Comparison of ENCODE assay signal across 39 cellular contexts in the genomic region with DNA sequence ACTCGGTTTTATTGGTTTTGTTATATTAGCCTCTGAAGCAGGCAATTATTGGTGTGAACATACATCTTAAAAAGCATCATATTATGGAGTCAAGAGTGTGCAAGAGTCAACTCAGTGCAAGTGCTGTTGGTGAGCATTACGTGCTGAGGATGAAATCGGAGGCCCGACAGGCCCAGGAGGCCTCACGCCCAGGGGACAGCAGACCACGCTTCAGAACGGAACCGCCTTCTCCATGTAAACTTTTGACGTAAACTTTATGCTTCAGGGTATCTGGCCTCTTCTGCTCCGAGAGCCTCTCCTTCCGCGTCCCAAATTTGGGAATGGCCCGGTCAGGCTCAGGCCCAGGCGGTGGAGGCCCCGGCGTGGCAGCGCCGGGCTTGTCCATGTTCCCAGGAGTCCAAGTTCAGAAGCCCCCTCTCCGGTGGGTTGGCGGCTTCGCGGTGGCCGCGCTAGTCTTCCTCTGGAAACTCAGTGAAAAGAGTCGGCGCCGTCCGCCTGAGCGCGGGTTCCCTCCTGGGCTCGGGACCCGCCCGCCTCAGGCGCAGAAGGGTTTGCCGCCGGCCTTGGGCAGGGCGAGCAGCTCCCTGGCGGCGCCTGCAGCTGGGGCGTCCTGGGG. TPM values are rescaled to one million over a fixed set of nuclear protein-coding genes. Genes with fewer than 3 reads are reported as not detected.
DNase-seq lines count a peak whose midpoint lies in the region; ATAC-seq, FAIRE-seq and TF ChIP-seq lines count a peak whose summit lies in the region.
"Had no signal": no experiment of that assay in that cellular context is flagged by ENCODE, and none has a peak within 500 bp of the region (broad histone marks: within the 10 kb centered on the region; RNA-seq: fewer than 3 reads in every experiment).

No MANE protein-coding gene starts in this region.

- H3K4me3 Mint-ChIP-seq in activated CD4-positive, alpha-beta T cell treated with anti-CD3 and anti-CD28 coated beads, Interleukin-2, amount 10 ng/mL, durations not matched to agents 24 days and 14 days = no peak overlapping the region
- no peak overlapping the region for H3K4me3 Mint-ChIP-seq in astrocyte (ENCODE audit: unreplicated experiment)
- H3K4me3 Mint-ChIP-seq: activated T-helper 1 cell treated with anti-CD3 and anti-CD28 coated beads, Interleukin-12 subunit alpha, Interleukin-12 subunit beta, Interleukin-2, Interleukin-4 antibody, amounts not matched to agents 30 ng/mL and 10 ng/mL and 1 ng/mL, durations not matched to agents 14 hours and 24 hours and 36 hours; T-helper 17 cell had no signal

- H3K27me3 ChIP-seq in BLaER1 = peaks cover 100% of the 10 kb centered on the region
- peaks cover 72% of the 10 kb centered on the region for H3K27me3 ChIP-seq in astrocyte (ENCODE audit: insufficient read depth, low read length)
- peaks cover 80% of the 10 kb centered on the region for H3K27me3 ChIP-seq in mesendoderm (ENCODE audit: insufficient read depth, low read length, poor library complexity)
- peaks cover 17% of the 10 kb centered on the region for H3K27me3 ChIP-seq in ascending aorta
- H3K27me3 ChIP-seq: testis had no signal

- H3K9me3 Mint-ChIP-seq in activated CD4-positive, alpha-beta T cell treated with anti-CD3 and anti-CD28 coated beads, Interleukin-2, amount 10 ng/mL, durations not matched to agents 24 days and 14 days = no peaks in the 10 kb centered on the region
- peaks cover 12% of the 10 kb centered on the region for H3K9me3 Mint-ChIP-seq in astrocyte (ENCODE audit: unreplicated experiment)
- H3K9me3 Mint-ChIP-seq: activated T-helper 1 cell treated with anti-CD3 and anti-CD28 coated beads, Interleukin-12 subunit alpha, Interleukin-12 subunit beta, Interleukin-2, Interleukin-4 antibody, amounts not matched to agents 30 ng/mL and 10 ng/mL and 1 ng/mL, durations not matched to agents 14 hours and 24 hours and 36 hours had no signal

- H3K79me2 ChIP-seq in astrocyte (ENCODE audit: insufficient read depth, low read length) = no peaks in the 10 kb centered on the region
- H3K79me2 ChIP-seq in mesendoderm (ENCODE audit: control insufficient read depth, insufficient read depth, low read length) = no peaks in the 10 kb centered on the region

- H3K4me1 ChIP-seq in BLaER1 (peaks cover 41% of the 10 kb centered on the region), astrocyte (ENCODE audit: insufficient read depth, low read length) (no peaks in the 10 kb centered on the region), mesendoderm (ENCODE audit: control insufficient read depth, low read depth, low read length) (no peaks in the 10 kb centered on the region), ascending aorta (no peaks in the 10 kb centered on the region)
- H3K4me1 ChIP-seq: Caco-2, testis had no signal

- H2BK15ac ChIP-seq in mesendoderm (replicated peaks; ENCODE audit: low read depth) = no peak overlapping the region

- no peak for FAIRE-seq in astrocyte (lab: Jason Lieb, UNC)
- FAIRE-seq: frontal cortex, HepG2 had no signal

- no peak overlapping the region for H2AFZ ChIP-seq in astrocyte (ENCODE audit: low read depth, low read length)
- H2AFZ ChIP-seq: PC-9 had no signal

- no peaks in the 10 kb centered on the region for H3K79me1 ChIP-seq in mesendoderm (ENCODE audit: low read length)

- H3K4me3 ChIP-seq in BLaER1 (0 out of 2 replicates have a peak overlapping the region, but pooled peaks have one; percentile 23), astrocyte (ENCODE audit: insufficient read depth, low read depth, low read length) (no peak overlapping the region), mesendoderm (ENCODE audit: low read length) (no peak overlapping the region), ascending aorta (no peak overlapping the region)
- H3K4me3 ChIP-seq: adrenal gland, PC-9, right lobe of liver, testis had no signal

- no CpG with 5 or more reads among the region's 40 CpGs for WGBS in mesendoderm (ENCODE audit: extremely low coverage, insufficient coverage, low lambda C conversion rate)

- H4K8ac ChIP-seq in mesendoderm (ENCODE audit: low read depth, low read length) = no peak overlapping the region

- H3K9ac ChIP-seq in BLaER1 = no peak overlapping the region
- no peak overlapping the region for H3K9ac ChIP-seq in astrocyte (ENCODE audit: low read length)
- no peak overlapping the region for H3K9ac ChIP-seq in mesendoderm (ENCODE audit: low read length)
- H3K9ac ChIP-seq: SK-N-SH had no signal

- H3K4me2 ChIP-seq in BLaER1 = no peak overlapping the region
- H3K4me2 ChIP-seq in astrocyte (ENCODE audit: low read length) = no peak overlapping the region
- no peak overlapping the region for H3K4me2 ChIP-seq in mesendoderm (ENCODE audit: low read length)
- H3K4me2 ChIP-seq: PC-9, SK-N-SH had no signal

- no peak for ATAC-seq in HG02973 (IDR thresholded peaks at IDR 0.05; ENCODE audit: unreplicated experiment)
- ATAC-seq: HepG2; left cardiac atrium; right lobe of liver; Right ventricle myocardium inferior; stimulated activated naive CD8-positive, alpha-beta T cell treated with anti-CD3 and anti-CD28 coated beads, Interleukin-15, Interleukin-2, amounts not matched to agents 100 U/mL and 50 U/mL, for 24 hours; T-helper 17 cell had no signal

- H3K36me3 Mint-ChIP-seq in activated CD4-positive, alpha-beta T cell treated with anti-CD3 and anti-CD28 coated beads, Interleukin-2, amount 10 ng/mL, durations not matched to agents 24 days and 14 days (ENCODE audit: low read depth) = peaks cover 2% of the 10 kb centered on the region
- H3K36me3 Mint-ChIP-seq in astrocyte (ENCODE audit: low read depth, unreplicated experiment) = peaks cover 3% of the 10 kb centered on the region

- intact Hi-C loops in activated CD4-positive, alpha-beta T cell treated with anti-CD3 and anti-CD28 coated beads, Interleukin-2, amount 10 ng/mL, durations not matched to agents 24 days and 14 days (cut with micrococcal nuclease) = no loop called here
- intact Hi-C loops in ascending aorta (cut with DNase I) = no loop called here

- H3K9me3 ChIP-seq in BLaER1 = peaks cover 37% of the 10 kb centered on the region
- H3K9me3 ChIP-seq in astrocyte (ENCODE audit: insufficient read depth, low read depth, low read length) = no peaks in the 10 kb centered on the region
- no peaks in the 10 kb centered on the region for H3K9me3 ChIP-seq in ascending aorta
- H3K9me3 ChIP-seq: adrenal gland, neutrophil, right lobe of liver, SK-N-SH, testis had no signal

- no peaks in the 10 kb centered on the region for H3K36me3 ChIP-seq in BLaER1
- no peaks in the 10 kb centered on the region for H3K36me3 ChIP-seq in astrocyte (ENCODE audit: insufficient read depth, low read length)
- H3K36me3 ChIP-seq in mesendoderm (ENCODE audit: control insufficient read depth, insufficient read depth, low read length) = no peaks in the 10 kb centered on the region
- H3K36me3 ChIP-seq in ascending aorta = no peaks in the 10 kb centered on the region
- H3K36me3 ChIP-seq: adrenal gland, brain microvascular endothelial cell, neutrophil, right lobe of liver, spleen had no signal

- H3K23ac ChIP-seq in mesendoderm (ENCODE audit: low read length) = no peak overlapping the region

- no peak for TF ChIP-seq CTCF in astrocyte (IDR thresholded peaks at IDR 0.05; ENCODE audit: insufficient read depth, low read depth, low read length)
- no peak for TF ChIP-seq CTCF in ascending aorta (IDR thresholded peaks at IDR 0.05)

- H3K4me1 Mint-ChIP-seq in activated CD4-positive, alpha-beta T cell treated with anti-CD3 and anti-CD28 coated beads, Interleukin-2, amount 10 ng/mL, durations not matched to agents 24 days and 14 days = peaks cover 4% of the 10 kb centered on the region
- no peaks in the 10 kb centered on the region for H3K4me1 Mint-ChIP-seq in astrocyte (ENCODE audit: low read depth, unreplicated experiment)
- H3K4me1 Mint-ChIP-seq: CD14-positive monocyte had no signal

- peak overlapping the region; percentile 7 for H3K56ac ChIP-seq in mesendoderm (ENCODE audit: low read length)

- no peak overlapping the region for H2AK5ac ChIP-seq in mesendoderm (ENCODE audit: low read length)

- DNase-seq in activated CD4-positive, alpha-beta T cell treated with anti-CD3 and anti-CD28 coated beads, Interleukin-2, amount 10 ng/mL, durations not matched to agents 24 days and 14 days = no peak
- DNase-seq in activated CD4-positive, alpha-beta T cell treated with anti-CD3 and anti-CD28 coated beads, Interleukin-2, amount 50 U/mL, for 4 hours = no peak
- DNase-seq in astrocyte (ENCODE audit: low read depth) (no peak), mesendoderm (peak; percentile 42), NCI-H187 (lab: John Stamatoyannopoulos, UW) (no peak), ascending aorta (ENCODE audit: low spot score in 2 of 2) (no peak)
- DNase-seq: 8988T; activated CD4-positive, alpha-beta T cell treated with anti-CD3 and anti-CD28 coated beads for 1 hour; activated naive CD4-positive, alpha-beta T cell treated with Interleukin-2 at 50 U/mL for 16 hours; adrenal gland; brain microvascular endothelial cell; Caco-2; DMS79 treated with DMSO at 0.1 percent for 48 hours; GOT3; Kasumi-1; left cardiac atrium; NCI-H1417 treated with DMSO at 0.1 percent for 48 hours; NCI-H2081; NCI-H2227 treated with DMSO at 0.1 percent for 48 hours; NK-92 treated with Interleukin-12 subunit alpha and Interleukin-12 subunit beta, amount 100 ng/mL, for 24 hours; PC-9; posterior cingulate gyrus; right lobe of liver; SK-N-SH; spleen; stimulated activated CD4-positive, alpha-beta T cell treated with anti-CD3 and anti-CD28 coated beads, Interleukin-2, amount 100 ng/mL, for 24 hours; stimulated activated naive CD8-positive, alpha-beta T cell treated with anti-CD3 and anti-CD28 coated beads, Interleukin-15, Interleukin-2, amounts not matched to agents 100 U/mL and 50 U/mL, for 24 hours; T-helper 17 cell; testis had no signal

- no peak overlapping the region for H2BK5ac ChIP-seq in mesendoderm (ENCODE audit: low read length)

- peaks cover 85% of the 10 kb centered on the region for H4K20me1 ChIP-seq in BLaER1
- no peaks in the 10 kb centered on the region for H4K20me1 ChIP-seq in astrocyte (ENCODE audit: insufficient read depth, low read length)

- H3K4ac ChIP-seq in mesendoderm (ENCODE audit: low read depth, low read length) = no peak overlapping the region

- no peak overlapping the region for H2BK120ac ChIP-seq in mesendoderm (ENCODE audit: low read depth, low read length)

- H3K27ac ChIP-seq in BLaER1 = no peak overlapping the region
- no peak overlapping the region for H3K27ac ChIP-seq in astrocyte (ENCODE audit: low read depth, low read length)
- no peak overlapping the region for H3K27ac ChIP-seq in mesendoderm (ENCODE audit: low read depth, low read length)
- H3K27ac ChIP-seq in ascending aorta = no peak overlapping the region
- H3K27ac ChIP-seq: adrenal gland, brain microvascular endothelial cell, neutrophil, PC-9, right lobe of liver, spleen, testis had no signal

- H4K5ac ChIP-seq in mesendoderm (ENCODE audit: low read length) = no peak overlapping the region

- peak overlapping the region; percentile 36 for H3K27ac Mint-ChIP-seq in activated CD4-positive, alpha-beta T cell treated with anti-CD3 and anti-CD28 coated beads, Interleukin-2, amount 10 ng/mL, durations not matched to agents 24 days and 14 days
- peak overlapping the region; percentile 75 for H3K27ac Mint-ChIP-seq in astrocyte (ENCODE audit: unreplicated experiment)
- H3K27ac Mint-ChIP-seq: activated T-helper 1 cell treated with anti-CD3 and anti-CD28 coated beads, Interleukin-12 subunit alpha, Interleukin-12 subunit beta, Interleukin-2, Interleukin-4 antibody, amounts not matched to agents 30 ng/mL and 10 ng/mL and 1 ng/mL, durations not matched to agents 14 hours and 24 hours and 36 hours; CD14-positive monocyte; T-helper 17 cell had no signal

- peaks cover 62% of the 10 kb centered on the region for H3K27me3 Mint-ChIP-seq in activated CD4-positive, alpha-beta T cell treated with anti-CD3 and anti-CD28 coated beads, Interleukin-2, amount 10 ng/mL, durations not matched to agents 24 days and 14 days
- peaks cover 58% of the 10 kb centered on the region for H3K27me3 Mint-ChIP-seq in astrocyte (ENCODE audit: low read depth, unreplicated experiment)

- no peak overlapping the region for H3K18ac ChIP-seq in mesendoderm (ENCODE audit: low read length)

RNA-seq across cellular contexts. Expression of a gene that starts 5.2 kb away (rescaled TPM):
- total RNA-seq in activated CD4-positive, alpha-beta T cell treated with anti-CD3 and anti-CD28 coated beads, Interleukin-2, amount 10 ng/mL, durations not matched to agents 24 days and 14 days = not detected in 2 replicates
- total RNA-seq in astrocyte = 0.53 and 0.68 TPM in 2 replicates
- polyA plus RNA-seq in mesendoderm (2013, experiment 1 of 2) = 0.51 TPM
- polyA plus RNA-seq in mesendoderm (2013, experiment 2 of 2) = 0.48 TPM
- not detected for total RNA-seq in ascending aorta
- total RNA-seq: activated T-helper 1 cell treated with anti-CD3 and anti-CD28 coated beads, Interleukin-12 subunit alpha, Interleukin-12 subunit beta, Interleukin-2, Interleukin-4 antibody, amounts not matched to agents 30 ng/mL and 10 ng/mL and 1 ng/mL, durations not matched to agents 14 hours and 24 hours and 36 hours; adrenal gland; Caco-2; frontal cortex; HepG2; lung microvascular endothelial cell; PC-9; right lobe of liver; spleen; T-helper 17 cell; ureter had no signal
- polyA plus RNA-seq: CD14-positive monocyte, HepG2, SK-N-SH had no signal
